Comparison of ENCODE assay signal across 1 cellular context in genomic region chr17:76753061-76753961, GRCh38.
TF ChIP-seq lines count a peak whose summit lies in the region.

No MANE protein-coding gene starts in this region.

TF ChIP-seq in GM23338, 12 proteins besides CTCF, POLR2A, EP300 and RAD21:
- no peak for TF ChIP-seq ZNF114 (CRISPR knock-in tag; IDR thresholded peaks at IDR 0.05)
- TF ChIP-seq STAT1 (IDR thresholded peaks at IDR 0.05; ENCODE audit: unreplicated experiment) = no peak
- TF ChIP-seq NANOG (IDR thresholded peaks at IDR 0.05; ENCODE audit: borderline replicate concordance) = no peak
- TF ChIP-seq, protein P1, sequence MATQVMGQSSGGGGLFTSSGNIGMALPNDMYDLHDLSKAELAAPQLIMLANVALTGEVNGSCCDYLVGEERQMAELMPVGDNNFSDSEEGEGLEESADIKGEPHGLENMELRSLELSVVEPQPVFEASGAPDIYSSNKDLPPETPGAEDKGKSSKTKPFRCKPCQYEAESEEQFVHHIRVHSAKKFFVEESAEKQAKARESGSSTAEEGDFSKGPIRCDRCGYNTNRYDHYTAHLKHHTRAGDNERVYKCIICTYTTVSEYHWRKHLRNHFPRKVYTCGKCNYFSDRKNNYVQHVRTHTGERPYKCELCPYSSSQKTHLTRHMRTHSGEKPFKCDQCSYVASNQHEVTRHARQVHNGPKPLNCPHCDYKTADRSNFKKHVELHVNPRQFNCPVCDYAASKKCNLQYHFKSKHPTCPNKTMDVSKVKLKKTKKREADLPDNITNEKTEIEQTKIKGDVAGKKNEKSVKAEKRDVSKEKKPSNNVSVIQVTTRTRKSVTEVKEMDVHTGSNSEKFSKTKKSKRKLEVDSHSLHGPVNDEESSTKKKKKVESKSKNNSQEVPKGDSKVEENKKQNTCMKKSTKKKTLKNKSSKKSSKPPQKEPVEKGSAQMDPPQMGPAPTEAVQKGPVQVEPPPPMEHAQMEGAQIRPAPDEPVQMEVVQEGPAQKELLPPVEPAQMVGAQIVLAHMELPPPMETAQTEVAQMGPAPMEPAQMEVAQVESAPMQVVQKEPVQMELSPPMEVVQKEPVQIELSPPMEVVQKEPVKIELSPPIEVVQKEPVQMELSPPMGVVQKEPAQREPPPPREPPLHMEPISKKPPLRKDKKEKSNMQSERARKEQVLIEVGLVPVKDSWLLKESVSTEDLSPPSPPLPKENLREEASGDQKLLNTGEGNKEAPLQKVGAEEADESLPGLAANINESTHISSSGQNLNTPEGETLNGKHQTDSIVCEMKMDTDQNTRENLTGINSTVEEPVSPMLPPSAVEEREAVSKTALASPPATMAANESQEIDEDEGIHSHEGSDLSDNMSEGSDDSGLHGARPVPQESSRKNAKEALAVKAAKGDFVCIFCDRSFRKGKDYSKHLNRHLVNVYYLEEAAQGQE (IDR thresholded peaks at IDR 0.05; ENCODE audit: unreplicated experiment) = no peak
- no peak for TF ChIP-seq ZNF331 (CRISPR knock-in tag; IDR thresholded peaks at IDR 0.05; ENCODE audit: low read depth)
- TF ChIP-seq, protein P2, sequence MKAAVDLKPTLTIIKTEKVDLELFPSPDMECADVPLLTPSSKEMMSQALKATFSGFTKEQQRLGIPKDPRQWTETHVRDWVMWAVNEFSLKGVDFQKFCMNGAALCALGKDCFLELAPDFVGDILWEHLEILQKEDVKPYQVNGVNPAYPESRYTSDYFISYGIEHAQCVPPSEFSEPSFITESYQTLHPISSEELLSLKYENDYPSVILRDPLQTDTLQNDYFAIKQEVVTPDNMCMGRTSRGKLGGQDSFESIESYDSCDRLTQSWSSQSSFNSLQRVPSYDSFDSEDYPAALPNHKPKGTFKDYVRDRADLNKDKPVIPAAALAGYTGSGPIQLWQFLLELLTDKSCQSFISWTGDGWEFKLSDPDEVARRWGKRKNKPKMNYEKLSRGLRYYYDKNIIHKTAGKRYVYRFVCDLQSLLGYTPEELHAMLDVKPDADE (IDR thresholded peaks at IDR 0.05) = no peak
- no peak for TF ChIP-seq EZH2phosphoT487 (IDR thresholded peaks at IDR 0.05; ENCODE audit: unreplicated experiment)
- no peak for TF ChIP-seq EZH2 (IDR thresholded peaks at IDR 0.05; ENCODE audit: low read depth, unreplicated experiment)
- TF ChIP-seq ZNF462 (CRISPR knock-in tag; IDR thresholded peaks at IDR 0.05) = no peak
